8 cellular contexts compared by ENCODE assay signal in the genomic region with DNA sequence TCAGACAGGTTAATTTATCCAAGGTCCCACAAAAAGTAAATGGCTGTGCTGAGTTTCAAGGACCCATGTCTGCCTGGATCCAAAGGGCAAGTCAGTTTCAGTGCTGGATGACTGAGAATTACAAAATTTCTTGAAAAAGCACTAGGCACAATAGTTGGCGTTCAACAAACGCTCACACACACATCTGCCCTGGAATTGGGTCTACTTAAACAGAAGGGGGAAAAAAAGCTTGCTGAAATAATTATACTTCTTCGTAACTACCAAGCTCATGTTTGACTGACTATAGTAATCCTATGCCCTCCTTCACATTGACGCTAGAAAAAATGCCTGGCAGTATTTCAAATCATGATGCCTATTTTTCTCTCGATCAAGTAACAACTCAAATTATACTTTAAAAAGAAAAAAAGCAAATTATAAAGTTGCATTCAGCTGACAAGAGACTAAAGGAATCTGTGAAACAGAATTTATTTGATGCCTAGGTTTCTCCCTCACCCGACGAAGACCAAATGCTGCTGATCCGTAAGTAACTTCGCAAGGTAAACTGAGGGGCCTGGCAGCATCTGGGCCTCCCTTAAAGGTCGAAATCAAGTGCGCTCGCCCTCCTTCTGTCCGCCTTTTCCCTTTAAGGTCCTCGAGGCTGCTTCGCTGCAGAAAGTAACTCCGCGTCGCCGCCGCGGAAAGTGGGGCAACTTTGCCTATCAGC. TPM values are rescaled to one million over a fixed set of nuclear protein-coding genes. Genes with fewer than 3 reads are reported as not detected.
DNase-seq lines count a peak whose midpoint lies in the region; ATAC-seq and TF ChIP-seq lines count a peak whose summit lies in the region.

No MANE protein-coding gene starts in this region.

- DNase-seq in AG09309 (ENCODE audit: low read depth) (no peak), HT-29 (ENCODE audit: low spot score) (peak; percentile 60), kidney glomerular epithelial cell (lab: John Stamatoyannopoulos, UW) (peak; percentile 21), suprapubic skin (ENCODE audit: low spot score in 2 of 2) (no peak), NCI-H2227 (lab: John Stamatoyannopoulos, UW; ENCODE audit: unreplicated experiment) (no peak)

- H3K36me3 ChIP-seq in suprapubic skin = no peaks in the 10 kb centered on the region

- WGBS in suprapubic skin = 9% methylated on average over 21 of the region's 21 CpGs

- TF ChIP-seq EP300 in suprapubic skin (IDR thresholded peaks at IDR 0.05) = no peak

- TF ChIP-seq POLR2A in suprapubic skin (IDR thresholded peaks at IDR 0.05) = no peak

- no peaks in the 10 kb centered on the region for H3K27me3 ChIP-seq in suprapubic skin

- H3K4me1 ChIP-seq in suprapubic skin = peaks cover 41% of the 10 kb centered on the region

- H3K27ac ChIP-seq in angular gyrus (ENCODE audit: low read depth, low read length) (peak overlapping the region; percentile 84), suprapubic skin (peak overlapping the region; percentile 99)

- H3K4me3 ChIP-seq in AG09309 (ENCODE audit: control insufficient read depth, low read depth, low read length) (peak overlapping the region; percentile 91), suprapubic skin (peak overlapping the region; percentile 97)

- no peak for TF ChIP-seq CTCF in AG09309 (IDR thresholded peaks at IDR 0.05; ENCODE audit: control insufficient read depth, insufficient read depth, low read depth, low read length, missing control alignments)
- TF ChIP-seq CTCF in suprapubic skin (IDR thresholded peaks at IDR 0.05) = no peak

- H3K9me3 ChIP-seq in suprapubic skin = no peaks in the 10 kb centered on the region

- ATAC-seq in HG03354 (IDR thresholded peaks at IDR 0.05; ENCODE audit: poor library complexity, severe bottlenecking, unreplicated experiment) = no peak
- no peak for ATAC-seq in GM19328 (IDR thresholded peaks at IDR 0.05; ENCODE audit: unreplicated experiment)

RNA-seq across cellular contexts. Expression of a gene that starts 0.6 kb away (rescaled TPM):
- total RNA-seq in HT-29 (2014; rRNA removed; shearing (Covaris generic)) = 22.0 and 23.4 TPM in 2 replicates
- 10 to 100 TPM; 20.4 to 41.8 (median 28.3) TPM for total RNA-seq in suprapubic skin

Comparison
In these comparisons a context has a peak if more than half of its experiments do, and no peak if none do; other contexts are left out.
1. DNase-seq: peak in HT-29 (single experiment) and kidney glomerular epithelial cell (single experiment); none in AG09309 (single experiment), suprapubic skin (0 of 2) and NCI-H2227 (single experiment).